ENCODE assay signal across 9 cellular contexts in the genomic region with DNA sequence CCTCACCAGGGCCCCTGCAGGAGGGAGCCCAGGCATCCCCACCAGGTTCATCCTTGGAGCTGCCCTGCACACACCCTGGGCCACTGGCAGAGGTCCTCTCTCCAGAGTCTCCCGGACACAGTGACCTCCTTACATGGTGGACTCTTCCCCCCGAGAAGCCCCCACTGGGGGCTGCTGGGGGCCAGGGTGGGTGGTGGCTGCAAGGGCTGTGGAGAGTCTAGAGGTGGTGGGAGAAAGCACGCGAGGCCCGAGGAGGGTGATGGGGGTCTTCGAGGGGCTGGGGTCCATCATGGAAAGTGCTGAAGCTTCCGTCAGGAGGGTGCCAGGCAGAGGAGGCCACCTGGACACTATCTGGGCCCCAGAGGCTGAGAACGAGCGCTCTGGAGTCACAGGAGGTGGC. TPM values are rescaled to one million over a fixed set of nuclear protein-coding genes. Genes with fewer than 3 reads are reported as not detected.
"Had no signal": no experiment of that assay in that cellular context is flagged by ENCODE, and none has a peak within 500 bp of the region (broad histone marks: within the 10 kb centered on the region; RNA-seq: fewer than 3 reads in every experiment).

No MANE protein-coding gene starts in this region.

- DNase-seq: H9, HCEC 1CT, KBM-7 had no signal

- H3K36me3 Mint-ChIP-seq: IgD-negative memory B cell had no signal

- H3K27me3 Mint-ChIP-seq: IgD-negative memory B cell had no signal

- H3K27ac Mint-ChIP-seq: GM23338, H9, IgD-negative memory B cell had no signal

- H3K4me3 Mint-ChIP-seq: GM23338, H9, IgD-negative memory B cell had no signal

- H3K4me2 ChIP-seq: GM23338, KMS-11 had no signal

- H3K9me3 Mint-ChIP-seq: GM23338, H9, IgD-negative memory B cell had no signal

- H3K4me1 Mint-ChIP-seq: GM23338, IgD-negative memory B cell had no signal

- ATAC-seq: GM23338 had no signal

- H3K27ac ChIP-seq: HL-60, KMS-11 had no signal

- H3K4me3 ChIP-seq: GM23338 had no signal

- H3K9ac ChIP-seq: KMS-11 had no signal

- H2AFZ ChIP-seq: GM23338 had no signal

RNA-seq across cellular contexts. Expression of a gene that starts 17.6 kb away (rescaled TPM):
- total RNA-seq: HT1080 had no signal
- polyA plus RNA-seq: IgD-negative memory B cell had no signal

RNA-seq across cellular contexts. Expression of a gene that starts 36.4 kb away (rescaled TPM):
- total RNA-seq: GM23338, H1, H9, HT1080 had no signal
- polyA plus RNA-seq: IgD-negative memory B cell had no signal

RNA-seq across cellular contexts. Expression of a gene that starts 55.2 kb away (rescaled TPM):
- total RNA-seq: GM23338, H1, H9, HT1080 had no signal
- polyA plus RNA-seq: H1, IgD-negative memory B cell had no signal
